In the genomic region with DNA sequence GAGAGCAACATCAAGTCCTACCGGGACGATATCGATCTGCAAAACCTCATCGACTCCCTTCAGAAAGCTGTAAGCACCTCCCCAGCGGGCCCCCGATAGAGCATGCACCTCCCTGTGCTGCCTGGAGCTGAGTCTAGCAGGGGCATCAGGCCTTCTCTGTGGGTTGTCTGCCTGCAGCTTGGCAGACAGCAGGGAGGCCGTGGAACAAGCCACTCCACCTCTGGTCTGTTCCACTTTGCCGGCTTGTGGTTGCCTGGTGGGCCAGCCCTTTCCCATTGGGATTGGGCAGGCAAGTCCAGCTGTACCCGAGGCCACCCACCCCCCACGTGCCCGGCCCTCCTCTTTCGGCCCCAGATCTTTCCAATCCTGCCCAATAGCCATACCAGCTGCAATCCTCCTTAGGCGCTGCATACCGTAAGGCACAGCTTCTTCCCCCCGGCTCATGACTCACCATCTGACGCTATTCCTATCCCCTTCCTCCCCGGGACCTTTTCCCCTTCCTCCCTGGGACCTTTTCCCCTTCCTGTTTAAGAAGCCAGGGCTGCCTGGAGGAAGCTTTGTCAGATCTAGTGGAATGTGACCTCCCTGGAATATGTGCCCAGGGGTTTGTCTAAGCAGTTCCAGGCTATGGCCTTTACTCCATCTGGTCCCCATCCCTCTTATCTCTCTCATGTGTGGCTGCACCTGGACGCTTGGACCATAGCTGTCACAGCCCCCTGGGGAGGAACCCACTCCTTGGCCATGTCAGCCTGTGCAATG, we compare ENCODE assay signal across 8 cellular contexts. TPM values are rescaled to one million over a fixed set of nuclear protein-coding genes. Genes with fewer than 3 reads are reported as not detected.
DNase-seq lines count a peak whose midpoint lies in the region; ATAC-seq lines count a peak whose summit lies in the region.

No MANE protein-coding gene starts in this region.

- intact Hi-C loops in left cardiac atrium (cut with DNase I), result loop anchor here (5.0 to 10.0 kb wide), 2 partner anchors 122 to 125 kb away; no protein-coding TSS in a partner anchor

- DNase-seq in HK-2 (ENCODE audit: unreplicated experiment), result peak; percentile 87
- peak; percentile 76 for DNase-seq in amniotic epithelial cell (ENCODE audit: low read depth)
- peak; percentile 75 for DNase-seq in left cardiac atrium
- DNase-seq in activated gamma-delta T cell (lab: John Stamatoyannopoulos, UW), result no peak
- DNase-seq in RPMI8226, result no peak

- no peak overlapping the region for H3K4me3 ChIP-seq in skin epidermis

- H3K27ac ChIP-seq in skin epidermis, result peak overlapping the region in 11 of 21 experiments; percentile 18 to 79 (median 41)

- ATAC-seq in left cardiac atrium, result peak; percentile 51 to 68
- ATAC-seq in GM21528 (IDR thresholded peaks at IDR 0.05; ENCODE audit: low FRiP score, unreplicated experiment), result no peak
- no peak for ATAC-seq in GM21360 (IDR thresholded peaks at IDR 0.05; ENCODE audit: unreplicated experiment)

RNA-seq across cellular contexts. Expression of a gene that starts 28.1 kb away (rescaled TPM):
- total RNA-seq in left cardiac atrium, result under 1 TPM in 1 of 2 donors, not detected in 1; 0.05 TPM

RNA-seq across cellular contexts. Expression of a gene that starts 55.5 kb away (rescaled TPM):
- 10 to 100 TPM; 44.3 to 51.0 TPM for total RNA-seq in left cardiac atrium

Comparison
In these comparisons a context has a peak if more than half of its experiments do, and no peak if none do; other contexts are left out.
1. DNase-seq: peak in HK-2 (single experiment), amniotic epithelial cell (single experiment) and left cardiac atrium (single experiment); none in activated gamma-delta T cell (single experiment) and RPMI8226 (single experiment).
2. ATAC-seq: peak in left cardiac atrium (2 of 2); none in GM21528 (single experiment) and GM21360 (single experiment).